2 cellular contexts compared by ENCODE assay signal in genomic region chr4:30718021-30718888, GRCh38.
TF ChIP-seq lines count a peak whose summit lies in the region.

No MANE protein-coding gene starts in this region.

TF ChIP-seq in liver, 16 proteins besides CTCF, POLR2A, EP300 and RAD21:
- TF ChIP-seq ATF3 (IDR thresholded peaks at IDR 0.05): no peak

TF ChIP-seq in HepG2, 621 proteins besides CTCF, POLR2A, EP300 and RAD21 (continued from another document):
- TF ChIP-seq ZNF580 (CRISPR knock-in tag; IDR thresholded peaks at IDR 0.05; ENCODE audit: borderline replicate concordance, low read depth) (no peak), SMYD3 (CRISPR knock-in tag; IDR thresholded peaks at IDR 0.05) (no peak), HNF4G (IDR thresholded peaks at IDR 0.05; ENCODE audit: borderline replicate concordance, low read depth, low read length) (no peak), HNF4G (CRISPR knock-in tag; IDR thresholded peaks at IDR 0.05; ENCODE audit: borderline replicate concordance, low read depth) (no peak), ZNF558 (CRISPR knock-in tag; IDR thresholded peaks at IDR 0.05; ENCODE audit: borderline replicate concordance) (no peak), ZNF792 (CRISPR knock-in tag; IDR thresholded peaks at IDR 0.05) (no peak), ZNF446 (CRISPR knock-in tag; IDR thresholded peaks at IDR 0.05) (no peak), NONO (IDR thresholded peaks at IDR 0.05) (no peak), NONO (CRISPR knock-in tag; conservative IDR thresholded peaks at IDR 0.05) (no peak), IRF9 (CRISPR knock-in tag; IDR thresholded peaks at IDR 0.05; ENCODE audit: borderline replicate concordance) (no peak), YEATS4 (CRISPR knock-in tag; IDR thresholded peaks at IDR 0.05; ENCODE audit: borderline replicate concordance) (no peak), GABPA (IDR thresholded peaks at IDR 0.05; ENCODE audit: low read depth, low read length) (no peak), GABPA (CRISPR knock-in tag; IDR thresholded peaks at IDR 0.05; ENCODE audit: low read depth) (no peak), FIP1L1 (IDR thresholded peaks at IDR 0.05; ENCODE audit: borderline replicate concordance, insufficient read depth, low read depth, low read length) (no peak), ZNF274 (CRISPR knock-in tag; IDR thresholded peaks at IDR 0.05) (no peak), ATM (IDR thresholded peaks at IDR 0.05; ENCODE audit: borderline replicate concordance) (no peak), HOXD1 (CRISPR knock-in tag; IDR thresholded peaks at IDR 0.05) (no peak), BHLHE40 (IDR thresholded peaks at IDR 0.05; ENCODE audit: low read length) (no peak), SIX4 (CRISPR knock-in tag; IDR thresholded peaks at IDR 0.05) (no peak)
- TF ChIP-seq, protein P1, sequence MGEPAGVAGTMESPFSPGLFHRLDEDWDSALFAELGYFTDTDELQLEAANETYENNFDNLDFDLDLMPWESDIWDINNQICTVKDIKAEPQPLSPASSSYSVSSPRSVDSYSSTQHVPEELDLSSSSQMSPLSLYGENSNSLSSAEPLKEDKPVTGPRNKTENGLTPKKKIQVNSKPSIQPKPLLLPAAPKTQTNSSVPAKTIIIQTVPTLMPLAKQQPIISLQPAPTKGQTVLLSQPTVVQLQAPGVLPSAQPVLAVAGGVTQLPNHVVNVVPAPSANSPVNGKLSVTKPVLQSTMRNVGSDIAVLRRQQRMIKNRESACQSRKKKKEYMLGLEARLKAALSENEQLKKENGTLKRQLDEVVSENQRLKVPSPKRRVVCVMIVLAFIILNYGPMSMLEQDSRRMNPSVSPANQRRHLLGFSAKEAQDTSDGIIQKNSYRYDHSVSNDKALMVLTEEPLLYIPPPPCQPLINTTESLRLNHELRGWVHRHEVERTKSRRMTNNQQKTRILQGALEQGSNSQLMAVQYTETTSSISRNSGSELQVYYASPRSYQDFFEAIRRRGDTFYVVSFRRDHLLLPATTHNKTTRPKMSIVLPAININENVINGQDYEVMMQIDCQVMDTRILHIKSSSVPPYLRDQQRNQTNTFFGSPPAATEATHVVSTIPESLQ (CRISPR knock-in tag; conservative IDR thresholded peaks at IDR 0.05): no peak
- TF ChIP-seq, protein P2, sequence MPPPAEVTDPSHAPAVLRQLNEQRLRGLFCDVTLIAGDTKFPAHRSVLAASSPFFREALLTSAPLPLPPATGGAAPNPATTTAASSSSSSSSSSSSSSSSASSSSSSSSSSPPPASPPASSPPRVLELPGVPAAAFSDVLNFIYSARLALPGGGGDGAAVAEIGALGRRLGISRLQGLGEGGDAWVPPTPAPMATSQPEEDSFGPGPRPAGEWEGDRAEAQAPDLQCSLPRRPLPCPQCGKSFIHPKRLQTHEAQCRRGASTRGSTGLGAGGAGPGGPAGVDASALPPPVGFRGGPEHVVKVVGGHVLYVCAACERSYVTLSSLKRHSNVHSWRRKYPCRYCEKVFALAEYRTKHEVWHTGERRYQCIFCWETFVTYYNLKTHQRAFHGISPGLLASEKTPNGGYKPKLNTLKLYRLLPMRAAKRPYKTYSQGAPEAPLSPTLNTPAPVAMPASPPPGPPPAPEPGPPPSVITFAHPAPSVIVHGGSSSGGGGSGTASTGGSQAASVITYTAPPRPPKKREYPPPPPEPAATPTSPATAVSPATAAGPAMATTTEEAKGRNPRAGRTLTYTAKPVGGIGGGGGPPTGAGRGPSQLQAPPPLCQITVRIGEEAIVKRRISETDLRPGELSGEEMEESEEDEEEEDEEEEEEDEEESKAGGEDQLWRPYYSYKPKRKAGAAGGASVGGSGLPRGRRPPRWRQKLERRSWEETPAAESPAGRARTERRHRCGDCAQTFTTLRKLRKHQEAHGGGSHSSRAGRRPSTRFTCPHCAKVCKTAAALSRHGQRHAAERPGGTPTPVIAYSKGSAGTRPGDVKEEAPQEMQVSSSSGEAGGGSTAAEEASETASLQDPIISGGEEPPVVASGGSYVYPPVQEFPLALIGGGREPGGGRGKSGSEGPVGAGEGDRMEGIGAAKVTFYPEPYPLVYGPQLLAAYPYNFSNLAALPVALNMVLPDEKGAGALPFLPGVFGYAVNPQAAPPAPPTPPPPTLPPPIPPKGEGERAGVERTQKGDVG (CRISPR knock-in tag; IDR thresholded peaks at IDR 0.05; ENCODE audit: borderline replicate concordance): no peak
- TF ChIP-seq, protein P3, sequence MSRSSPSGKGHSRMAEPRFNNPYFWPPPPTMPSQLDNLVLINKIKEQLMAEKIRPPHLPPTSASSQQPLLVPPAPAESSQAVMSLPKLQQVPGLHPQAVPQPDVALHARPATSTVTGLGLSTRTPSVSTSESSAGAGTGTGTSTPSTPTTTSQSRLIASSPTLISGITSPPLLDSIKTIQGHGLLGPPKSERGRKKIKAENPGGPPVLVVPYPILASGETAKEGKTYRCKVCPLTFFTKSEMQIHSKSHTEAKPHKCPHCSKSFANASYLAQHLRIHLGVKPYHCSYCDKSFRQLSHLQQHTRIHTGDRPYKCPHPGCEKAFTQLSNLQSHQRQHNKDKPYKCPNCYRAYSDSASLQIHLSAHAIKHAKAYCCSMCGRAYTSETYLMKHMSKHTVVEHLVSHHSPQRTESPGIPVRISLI (CRISPR knock-in tag; IDR thresholded peaks at IDR 0.05; ENCODE audit: borderline replicate concordance): no peak
